Comparison of ENCODE assay signal across 9 cellular contexts in genomic region chr1:225479996-225480720, GRCh38.
"Had no signal": no experiment of that assay in that cellular context is flagged by ENCODE, and none has a peak within 500 bp of the region (broad histone marks: within the 10 kb centered on the region; RNA-seq: fewer than 3 reads in every experiment).

No MANE protein-coding gene starts in this region.

- H3K27ac ChIP-seq: esophagus muscularis mucosa, prostate gland, right lobe of liver, spleen, upper lobe of left lung had no signal

- H3K36me3 ChIP-seq: esophagus muscularis mucosa, prostate gland, right lobe of liver, spleen, upper lobe of left lung had no signal

- H3K27me3 ChIP-seq: esophagus muscularis mucosa, right lobe of liver, spleen, upper lobe of left lung had no signal

- H3K4me1 ChIP-seq: prostate gland, right lobe of liver had no signal

- H3K9me3 ChIP-seq: esophagus muscularis mucosa, prostate gland, right lobe of liver, spleen, upper lobe of left lung had no signal

- H3K4me3 ChIP-seq: esophagus muscularis mucosa, lung, prostate gland, right lobe of liver, spleen, upper lobe of left lung had no signal

- DNase-seq: activated gamma-delta T cell, anterior cingulate cortex, left cardiac atrium, right lobe of liver, spleen had no signal
